8 cellular contexts compared by ENCODE assay signal in genomic region chr2:19900536-19901200, GRCh38. TPM values are rescaled to one million over a fixed set of nuclear protein-coding genes. Genes with fewer than 3 reads are reported as not detected.
A peak's percentile ranks its signal among the peaks of the same experiment; 100 is the strongest.
DNase-seq lines count a peak whose midpoint lies in the region; ATAC-seq lines count a peak whose summit lies in the region.

No MANE protein-coding gene starts in this region.

- H3K27me3 ChIP-seq in CD8-positive, alpha-beta memory T cell (ENCODE audit: insufficient read depth, low read length, poor library complexity, severe bottlenecking): no peaks in the 10 kb centered on the region
- no peaks in the 10 kb centered on the region for H3K27me3 ChIP-seq in H7 (ENCODE audit: control insufficient read depth, insufficient read depth, low read length)
- no peaks in the 10 kb centered on the region for H3K27me3 ChIP-seq in ectodermal cell (ENCODE audit: control insufficient read depth, insufficient read depth, low read length, poor library complexity, severe bottlenecking)
- no peaks in the 10 kb centered on the region for H3K27me3 ChIP-seq in mucosa of rectum (ENCODE audit: control insufficient read depth in 2 of 2, insufficient read depth in 2 of 2, low read length in 2 of 2)

- DNase-seq in CD8-positive, alpha-beta memory T cell: peak; percentile 10 to 59 (median 48)
- DNase-seq in H7 (no peak), T-cell (peak in 21 of 34 experiments; percentile 2 to 39 (median 18)), D341Med (ENCODE audit: low spot score) (no peak), head of caudate nucleus (no peak)

- POLR2A ChIA-PET in CD8-positive, alpha-beta memory T cell (lab: Charles Lee): interaction anchor here (0.6 to 2.4 kb wide), 10 partner anchors 10 to 1341 kb away, joined by 3 to 10 read pairs (median 5); partner anchors contain the start of genes LAPTM4A, RDH14 and WDR35
- POLR2A ChIA-PET in T-cell (lab: Charles Lee): interaction anchor here in 1 of 2 donors (0.6 kb wide), 1 partner anchor 376 kb away, joined by 5 read pairs; no protein-coding TSS in a partner anchor

- no peaks in the 10 kb centered on the region for H3K9me3 ChIP-seq in CD8-positive, alpha-beta memory T cell (ENCODE audit: low read length)
- H3K9me3 ChIP-seq in ectodermal cell (ENCODE audit: control insufficient read depth, low read length): no peaks in the 10 kb centered on the region
- no peaks in the 10 kb centered on the region for H3K9me3 ChIP-seq in mucosa of rectum (ENCODE audit: control insufficient read depth in 2 of 2, low read length in 2 of 2)

- no peaks in the 10 kb centered on the region for H3K36me3 ChIP-seq in CD8-positive, alpha-beta memory T cell (ENCODE audit: insufficient read depth, low read length)
- no peaks in the 10 kb centered on the region for H3K36me3 ChIP-seq in H7 (replicated peaks; ENCODE audit: control insufficient read depth, insufficient read depth, low read length)
- no peaks in the 10 kb centered on the region for H3K36me3 ChIP-seq in ectodermal cell (ENCODE audit: control insufficient read depth, insufficient read depth, low read length)
- no peaks in the 10 kb centered on the region for H3K36me3 ChIP-seq in mucosa of rectum (ENCODE audit: control insufficient read depth in 2 of 2, insufficient read depth in 2 of 2, low read length in 2 of 2)

- peaks cover 40% of the 10 kb centered on the region for H3K4me1 ChIP-seq in CD8-positive, alpha-beta memory T cell (ENCODE audit: insufficient read depth, low read length)
- peaks cover 9% of the 10 kb centered on the region for H3K4me1 ChIP-seq in ectodermal cell (ENCODE audit: control insufficient read depth, insufficient read depth, low read length)
- H3K4me1 ChIP-seq in mucosa of rectum (ENCODE audit: control insufficient read depth in 2 of 2, insufficient read depth in 2 of 2, low read length in 2 of 2): peaks cover 8 to 9% of the 10 kb centered on the region in 2 donors

- WGBS in ectodermal cell, 2 experiments: 28 to 30% methylated on average over 13 of the region's 13 CpGs

- peak overlapping the region; percentile 91 to 100 (median 99) for H3K27ac Mint-ChIP-seq in CD8-positive, alpha-beta memory T cell
- peak overlapping the region; percentile 98 to 100 for H3K27ac Mint-ChIP-seq in T-cell

- H3K4me3 ChIP-seq in CD8-positive, alpha-beta memory T cell (ENCODE audit: low read length): peak overlapping the region; percentile 97
- peak overlapping the region; percentile 73 for H3K4me3 ChIP-seq in H7 (ENCODE audit: insufficient read depth, low read depth, low read length)
- H3K4me3 ChIP-seq in ectodermal cell (ENCODE audit: insufficient read depth, low read depth, low read length): peak overlapping the region; percentile 99
- peak overlapping the region; percentile 100 for H3K4me3 ChIP-seq in mucosa of rectum (ENCODE audit: low read length in 2 of 2)

- H3K9me3 Mint-ChIP-seq in CD8-positive, alpha-beta memory T cell: no peaks in the 10 kb centered on the region
- no peaks in the 10 kb centered on the region for H3K9me3 Mint-ChIP-seq in T-cell

- H3K9ac ChIP-seq in mucosa of rectum (ENCODE audit: low read depth in 1 of 2, low read length in 2 of 2): peak overlapping the region; percentile 98 to 99

- peak overlapping the region; percentile 94 for H3K27ac ChIP-seq in CD8-positive, alpha-beta memory T cell (ENCODE audit: low read depth, low read length)
- no peak overlapping the region for H3K27ac ChIP-seq in ectodermal cell (ENCODE audit: insufficient read depth, low read depth, low read length, poor library complexity, severe bottlenecking)
- peak overlapping the region; percentile 96 to 98 for H3K27ac ChIP-seq in mucosa of rectum (ENCODE audit: low read depth in 2 of 2, low read length in 2 of 2)

- peak overlapping the region; percentile 85 to 99 (median 96) for H3K4me3 Mint-ChIP-seq in CD8-positive, alpha-beta memory T cell
- peak overlapping the region; percentile 85 to 98 (median 95) for H3K4me3 Mint-ChIP-seq in T-cell

- intact Hi-C loops in head of caudate nucleus (cut with DNase I): loop anchor here (5.0 to 10.0 kb wide), 2 partner anchors 92 to 154 kb away; partner anchors contain the start of genes LAPTM4A and WDR35

- peaks cover 4 to 36% (median 6%) of the 10 kb centered on the region in 3 donors for H3K36me3 Mint-ChIP-seq in CD8-positive, alpha-beta memory T cell
- H3K36me3 Mint-ChIP-seq in T-cell: peaks cover 8% of the 10 kb centered on the region

- CTCF ChIA-PET in CD8-positive, alpha-beta memory T cell (lab: Charles Lee): interaction anchor here (0.8 to 1.0 kb wide), 2 partner anchors 28 to 550 kb away, joined by 3 read pairs; no protein-coding TSS in a partner anchor
- CTCF ChIA-PET in T-cell (lab: Charles Lee): interaction anchor here (0.9 to 1.2 kb wide), 2 partner anchors 26 to 1335 kb away, joined by 3 read pairs; no protein-coding TSS in a partner anchor

- H3K4me1 Mint-ChIP-seq in CD8-positive, alpha-beta memory T cell: peaks cover 36 to 49% (median 47%) of the 10 kb centered on the region in 3 donors
- H3K4me1 Mint-ChIP-seq in T-cell: peaks cover 34 to 47% (median 42%) of the 10 kb centered on the region in 3 donors

- ATAC-seq in T-cell (replicated peaks in 1 of 4): peak in 2 of 4 experiments; percentile 16 to 27
- ATAC-seq in GM21515 (IDR thresholded peaks at IDR 0.05; ENCODE audit: unreplicated experiment): no peak

- H3K27me3 Mint-ChIP-seq in CD8-positive, alpha-beta memory T cell: peaks cover 7 to 10% of the 10 kb centered on the region in 2 donors
- H3K27me3 Mint-ChIP-seq in T-cell: peaks cover 5 to 7% of the 10 kb centered on the region in 2 donors

RNA-seq across cellular contexts. Expression of gene TTC32, which starts 1.1 kb away (rescaled TPM):
- 10 to 100 TPM; 14.1 to 15.7 TPM for total RNA-seq in CD8-positive, alpha-beta memory T cell
- 24.2 TPM for polyA plus RNA-seq in CD8-positive, alpha-beta memory T cell
- total RNA-seq in H7 (2014; rRNA removed; shearing (Covaris generic)): 5.7 and 14.9 TPM in 2 replicates
- 10 to 100 TPM; 35.1 to 44.6 (median 40.0) TPM for total RNA-seq in T-cell
- 17.9 TPM for polyA plus RNA-seq in ectodermal cell (2013, experiment 1 of 4)
- 20.8 TPM for polyA plus RNA-seq in ectodermal cell (2013, experiment 2 of 4)
- polyA plus RNA-seq in ectodermal cell (2013, experiment 3 of 4): 19.6 TPM
- polyA plus RNA-seq in ectodermal cell (2013, experiment 4 of 4): 22.6 TPM

Comparison
In these comparisons a context has a peak if more than half of its experiments do, and no peak if none do; other contexts are left out.
1. DNase-seq: peak in CD8-positive, alpha-beta memory T cell (5 of 5) and T-cell (21 of 34); none in H7 (single experiment), D341Med (single experiment) and head of caudate nucleus (0 of 42).
2. Peak in every context shown above with its lines, with median percentiles within 50 percentile points of each other: H3K4me3 ChIP-seq.